In the genomic region with DNA sequence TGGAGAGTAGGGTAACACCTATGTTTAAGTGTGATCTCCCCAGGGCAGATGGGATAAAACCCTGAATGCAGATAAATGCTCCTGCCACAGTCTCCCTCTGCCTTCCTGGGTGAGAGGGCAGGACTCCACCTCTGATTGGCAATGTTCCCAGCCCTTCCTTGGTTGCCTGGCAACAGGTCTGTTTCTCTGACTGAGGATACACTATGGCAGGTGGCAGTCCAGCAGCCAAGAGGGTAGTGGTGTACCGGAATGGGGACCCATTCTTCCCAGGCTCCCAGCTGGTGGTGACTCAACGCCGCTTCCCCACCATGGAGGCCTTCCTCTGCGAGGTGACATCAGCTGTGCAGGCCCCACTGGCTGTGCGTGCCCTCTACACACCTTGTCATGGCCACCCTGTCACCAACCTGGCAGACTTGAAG, we compare ENCODE assay signal across 9 cellular contexts. TPM values are rescaled to one million over a fixed set of nuclear protein-coding genes. Genes with fewer than 3 reads are reported as not detected.
DNase-seq lines count a peak whose midpoint lies in the region; ATAC-seq and TF ChIP-seq lines count a peak whose summit lies in the region.
"Had no signal": no experiment of that assay in that cellular context is flagged by ENCODE, and none has a peak within 500 bp of the region (broad histone marks: within the 10 kb centered on the region; RNA-seq: fewer than 3 reads in every experiment).

A gene (plus strand): TSS at position 199 of the 419 bp plus-strand sequence. CDS start 5 bp downstream, at position 204.

- ATAC-seq in DND-41 (ENCODE audit: insufficient read depth, low read depth) (no peak), naive B cell (ENCODE audit: low read depth in 2 of 2) (peak in 1 of 2 donors; percentile 4)

- H3K4me1 Mint-ChIP-seq in naive B cell = peaks cover 26 to 59% (median 52%) of the 10 kb centered on the region in 3 donors
- H3K4me1 Mint-ChIP-seq in progenitor cell of endocrine pancreas (ENCODE audit: low read depth) = peaks cover 8% of the 10 kb centered on the region

- H3K36me3 Mint-ChIP-seq in naive B cell = no peaks in the 10 kb centered on the region
- H3K36me3 Mint-ChIP-seq in progenitor cell of endocrine pancreas (ENCODE audit: insufficient read depth) = peaks cover 1% of the 10 kb centered on the region

- H3K79me2 ChIP-seq in DND-41 (ENCODE audit: insufficient read depth, low read length) = peaks cover 14% of the 10 kb centered on the region

- peak within 1 kb of the TSS; percentile 42 to 97 (median 72) for H3K27ac Mint-ChIP-seq in naive B cell
- H3K27ac Mint-ChIP-seq in progenitor cell of endocrine pancreas = no peak within 1 kb of the TSS

- TF ChIP-seq CTCF in DND-41 (IDR thresholded peaks at IDR 0.05; ENCODE audit: borderline replicate concordance, extremely low read depth, low read length, poor library complexity, severe bottlenecking) (no peak), progenitor cell of endocrine pancreas (IDR thresholded peaks at IDR 0.05; ENCODE audit: unreplicated experiment) (no peak)

- H3K4me1 ChIP-seq in DND-41 (ENCODE audit: insufficient read depth, low read length) = peaks cover 25% of the 10 kb centered on the region

- peak within 1 kb of the TSS; percentile 12 to 72 (median 36) for H3K4me3 Mint-ChIP-seq in naive B cell
- H3K4me3 Mint-ChIP-seq in progenitor cell of endocrine pancreas (ENCODE audit: low read depth) = no peak within 1 kb of the TSS

- H3K27me3 ChIP-seq in DND-41 (ENCODE audit: insufficient read depth, low read length, poor library complexity) = no peaks in the 10 kb centered on the region
- H3K27me3 ChIP-seq: dorsolateral prefrontal cortex had no signal

- H2AFZ ChIP-seq in DND-41 (ENCODE audit: low read depth, low read length) = no peak within 1 kb of the TSS

- no peaks in the 10 kb centered on the region for H3K9me3 Mint-ChIP-seq in naive B cell
- H3K9me3 Mint-ChIP-seq in progenitor cell of endocrine pancreas (ENCODE audit: low read depth) = no peaks in the 10 kb centered on the region

- peaks cover 17% of the 10 kb centered on the region for H3K36me3 ChIP-seq in DND-41 (ENCODE audit: insufficient read depth, low read length)

- no peaks in the 10 kb centered on the region for H4K20me1 ChIP-seq in DND-41 (ENCODE audit: insufficient read depth, low read length)

- no peak within 1 kb of the TSS for H3K27ac ChIP-seq in DND-41 (ENCODE audit: low read length)

- no peaks in the 10 kb centered on the region for H3K9me3 ChIP-seq in DND-41 (ENCODE audit: insufficient read depth, low read length, severe bottlenecking)

- H3K4me2 ChIP-seq in DND-41 (ENCODE audit: insufficient read depth, low read length) = no peak within 1 kb of the TSS

- peak; percentile 44 for DNase-seq in DND-41
- peak; percentile 95 to 97 for DNase-seq in NCI-H2081 (lab: John Stamatoyannopoulos, UW)
- DNase-seq in astrocyte of the hippocampus (ENCODE audit: low read depth, low spot score) = peak; percentile 67
- DNase-seq in naive B cell = no peak
- no peak for DNase-seq in GM19240 (ENCODE audit: insufficient read length, low spot score)
- DNase-seq in AG08396 (ENCODE audit: low spot score) = no peak
- DNase-seq in activated effector memory CD4-positive, alpha-beta T cell treated with Interleukin-2 at 50 U/mL for 16 hours = no peak
- DNase-seq in progenitor cell of endocrine pancreas (ENCODE audit: low spot score, unreplicated experiment) = no peak

- no peak within 1 kb of the TSS for H3K4me3 ChIP-seq in DND-41 (ENCODE audit: low read depth in 1 of 2, low read length in 2 of 2)
- H3K4me3 ChIP-seq: dorsolateral prefrontal cortex had no signal

- no peaks in the 10 kb centered on the region for H3K27me3 Mint-ChIP-seq in naive B cell
- H3K27me3 Mint-ChIP-seq in progenitor cell of endocrine pancreas = no peaks in the 10 kb centered on the region

- no peak within 1 kb of the TSS for H3K9ac ChIP-seq in DND-41 (ENCODE audit: low read depth, low read length)

RNA-seq across cellular contexts. Expression of the gene that starts here (rescaled TPM):
- under 1 TPM in 2 of 6 donors, not detected in 4; 0.13 to 0.36 TPM for polyA plus RNA-seq in naive B cell (ENCODE audit: low read depth in 6 of 6)
- total RNA-seq in progenitor cell of endocrine pancreas = not detected in 2 replicates

Comparison
In these comparisons a context has a peak if more than half of its experiments do, and no peak if none do; other contexts are left out.
1. DNase-seq: peak in DND-41 (single experiment), NCI-H2081 (2 of 2) and astrocyte of the hippocampus (single experiment); none in naive B cell (single experiment), GM19240 (single experiment), AG08396 (single experiment), activated effector memory CD4-positive, alpha-beta T cell treated with Interleukin-2 at 50 U/mL for 16 hours (single experiment) and progenitor cell of endocrine pancreas (single experiment).